In the genomic region with DNA sequence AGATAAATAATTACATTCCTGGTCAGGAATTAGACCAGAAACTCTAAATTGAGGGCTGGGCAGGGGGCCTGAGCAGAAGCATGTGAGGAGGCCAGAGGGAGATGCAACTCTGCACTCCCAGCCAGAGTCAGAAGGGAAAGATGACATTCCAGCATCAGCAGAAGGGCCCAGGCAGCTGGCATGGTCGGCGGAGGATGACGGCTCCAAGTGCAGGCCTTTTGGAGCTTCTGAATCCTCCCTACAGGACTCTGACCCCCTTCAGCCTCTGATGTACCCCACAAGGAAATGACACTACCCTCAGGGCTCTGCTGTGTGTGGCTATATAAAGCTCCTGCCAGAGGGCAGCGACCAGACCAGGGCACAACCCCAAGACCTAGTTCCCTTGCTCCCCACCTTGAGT, we compare ENCODE assay signal across 17 cellular contexts. TPM values are rescaled to one million over a fixed set of nuclear protein-coding genes. Genes with fewer than 3 reads are reported as not detected.
DNase-seq lines count a peak whose midpoint lies in the region; ATAC-seq lines count a peak whose summit lies in the region.
"Had no signal": no experiment of that assay in that cellular context is flagged by ENCODE, and none has a peak within 500 bp of the region (broad histone marks: within the 10 kb centered on the region; RNA-seq: fewer than 3 reads in every experiment).

No MANE protein-coding gene starts in this region.

- no peak for DNase-seq in activated naive CD4-positive, alpha-beta T cell treated with Interleukin-2 at 50 U/mL for 16 hours
- DNase-seq in T-cell = no peak
- DNase-seq: activated B cell treated with CpG ODN at 0.5 μM for 24 hours; activated naive CD8-positive, alpha-beta T cell treated with anti-CD3 and anti-CD28 coated beads, Interleukin-2, amount 50 U/mL, for 24 hours; effector CD4-positive, alpha-beta T cell; left ventricle myocardium inferior; NCI-H1436; NCI-H226; stomach had no signal

- H3K9me3 Mint-ChIP-seq in activated naive CD4-positive, alpha-beta T cell treated with anti-CD3 and anti-CD28 coated beads, Interleukin-2, amount 50 U/mL, for 24 hours = no peaks in the 10 kb centered on the region
- H3K9me3 Mint-ChIP-seq in T-cell = no peaks in the 10 kb centered on the region
- H3K9me3 Mint-ChIP-seq: activated B cell treated with CpG ODN at 0.5 μM for 24 hours; activated naive CD8-positive, alpha-beta T cell treated with anti-CD3 and anti-CD28 coated beads, Interleukin-2, amount 50 U/mL, for 24 hours had no signal

- peaks cover 54% of the 10 kb centered on the region for H3K27me3 ChIP-seq in iPS-20b (ENCODE audit: insufficient read depth, low read length)

- POLR2A ChIA-PET in T-cell (lab: Charles Lee) = interaction anchor here in 1 of 2 donors (0.6 kb wide), 1 partner anchor 1060 kb away, joined by 3 read pairs; no protein-coding TSS in a partner anchor

- peaks cover 18% of the 10 kb centered on the region for H3K4me1 ChIP-seq in iPS-20b (ENCODE audit: insufficient read depth, low read length)

- H3K4me1 Mint-ChIP-seq in activated naive CD4-positive, alpha-beta T cell treated with anti-CD3 and anti-CD28 coated beads, Interleukin-2, amount 50 U/mL, for 24 hours = peaks cover 32% of the 10 kb centered on the region
- H3K4me1 Mint-ChIP-seq in T-cell = peaks cover 25 to 30% (median 27%) of the 10 kb centered on the region in 3 donors

- H3K27ac ChIP-seq in iPS-20b (ENCODE audit: low read length) = no peak overlapping the region
- H3K27ac ChIP-seq: cardiac muscle cell, esophagus muscularis mucosa, left ventricle myocardium inferior, stomach had no signal

- no peaks in the 10 kb centered on the region for H3K36me3 Mint-ChIP-seq in activated naive CD4-positive, alpha-beta T cell treated with anti-CD3 and anti-CD28 coated beads, Interleukin-2, amount 50 U/mL, for 24 hours
- no peaks in the 10 kb centered on the region for H3K36me3 Mint-ChIP-seq in T-cell

- H3K27ac Mint-ChIP-seq in activated naive CD4-positive, alpha-beta T cell treated with anti-CD3 and anti-CD28 coated beads, Interleukin-2, amount 50 U/mL, for 24 hours = no peak overlapping the region
- H3K27ac Mint-ChIP-seq in T-cell = no peak overlapping the region
- H3K27ac Mint-ChIP-seq: activated B cell treated with CpG ODN at 0.5 μM for 24 hours; activated naive CD8-positive, alpha-beta T cell treated with anti-CD3 and anti-CD28 coated beads, Interleukin-2, amount 50 U/mL, for 24 hours had no signal

- CTCF ChIA-PET in T-cell (lab: Charles Lee) = no interaction called here

- H3K27me3 Mint-ChIP-seq in activated naive CD4-positive, alpha-beta T cell treated with anti-CD3 and anti-CD28 coated beads, Interleukin-2, amount 50 U/mL, for 24 hours = peaks cover 4% of the 10 kb centered on the region
- peaks cover 20 to 37% of the 10 kb centered on the region in 2 donors for H3K27me3 Mint-ChIP-seq in T-cell

- no peaks in the 10 kb centered on the region for H3K9me3 ChIP-seq in iPS-20b (ENCODE audit: insufficient read depth, low read depth, low read length)
- H3K9me3 ChIP-seq: esophagus muscularis mucosa, left ventricle myocardium inferior, stomach had no signal

- no peak overlapping the region for H3K9ac ChIP-seq in iPS-20b (ENCODE audit: low read depth, low read length)

- no peak for ATAC-seq in T-cell (replicated peaks in 1 of 4)
- no peak for ATAC-seq in GM19463 (IDR thresholded peaks at IDR 0.05; ENCODE audit: unreplicated experiment)
- no peak for ATAC-seq in GM21528 (IDR thresholded peaks at IDR 0.05; ENCODE audit: low FRiP score, unreplicated experiment)
- ATAC-seq in GM21723 (IDR thresholded peaks at IDR 0.05; ENCODE audit: unreplicated experiment) = no peak
- ATAC-seq: activated naive CD8-positive, alpha-beta T cell treated with anti-CD3 and anti-CD28 coated beads, Interleukin-2, amount 50 U/mL, for 24 hours had no signal

- H3K4me3 Mint-ChIP-seq in activated naive CD4-positive, alpha-beta T cell treated with anti-CD3 and anti-CD28 coated beads, Interleukin-2, amount 50 U/mL, for 24 hours = peak overlapping the region; percentile 47
- H3K4me3 Mint-ChIP-seq in T-cell = peak overlapping the region; percentile 2 to 72 (median 12)
- H3K4me3 Mint-ChIP-seq: activated B cell treated with CpG ODN at 0.5 μM for 24 hours; activated naive CD8-positive, alpha-beta T cell treated with anti-CD3 and anti-CD28 coated beads, Interleukin-2, amount 50 U/mL, for 24 hours had no signal

- peak overlapping the region; percentile 88; the same call in 1 of the 2 replicates for H3K4me3 ChIP-seq in iPS-20b (ENCODE audit: low read length)
- H3K4me3 ChIP-seq: cardiac muscle cell, esophagus muscularis mucosa, left ventricle myocardium inferior had no signal

- no peaks in the 10 kb centered on the region for H3K36me3 ChIP-seq in iPS-20b (ENCODE audit: insufficient read depth, low read depth, low read length)
- H3K36me3 ChIP-seq: cardiac muscle cell, esophagus muscularis mucosa, left ventricle myocardium inferior, stomach had no signal

RNA-seq across cellular contexts. Expression of a gene that starts 1.9 kb away (rescaled TPM):
- 1 to 10 TPM in 2 of 5 donors, under 1 TPM in 3; 0.12 to 1.7 (median 0.92) TPM for total RNA-seq in T-cell
- total RNA-seq: activated B cell treated with CpG ODN at 0.5 μM for 24 hours, left ventricle myocardium inferior, skeletal muscle tissue, stomach had no signal
